Comparison of ENCODE assay signal across 21 cellular contexts in the genomic region with DNA sequence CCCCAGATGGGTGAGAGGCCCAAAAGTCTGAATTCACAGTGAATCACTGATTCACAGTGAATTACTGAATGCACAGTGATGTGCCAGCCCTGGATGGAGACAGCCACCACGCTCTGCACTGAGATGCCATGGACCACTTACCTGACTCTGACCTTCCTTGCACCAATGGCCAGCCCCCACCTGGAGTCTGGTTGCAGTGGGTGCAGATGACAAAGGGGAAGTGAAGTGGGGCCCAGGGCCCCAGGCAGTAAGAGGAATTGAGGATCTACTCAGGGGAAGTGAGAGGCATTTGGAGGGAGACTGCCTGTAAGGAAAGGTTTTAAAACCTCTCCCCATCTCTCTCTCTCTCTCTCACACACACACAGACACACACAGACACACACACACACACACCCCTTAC.
"Had no signal": no experiment of that assay in that cellular context is flagged by ENCODE, and none has a peak within 500 bp of the region (broad histone marks: within the 10 kb centered on the region; RNA-seq: fewer than 3 reads in every experiment).

No MANE protein-coding gene starts in this region.

- H3K27me3 Mint-ChIP-seq: activated B cell treated with CpG ODN at 0.5 μM for 24 hours; activated CD4-positive, alpha-beta T cell treated with anti-CD3 and anti-CD28 coated beads for 36 hours; activated naive CD8-positive, alpha-beta T cell; central memory CD8-positive, alpha-beta T cell; effector memory CD8-positive, alpha-beta T cell; type B pancreatic cell had no signal

- H3K4me3 Mint-ChIP-seq: activated B cell treated with CpG ODN at 0.5 μM for 24 hours; activated CD4-positive, alpha-beta T cell treated with anti-CD3 and anti-CD28 coated beads for 36 hours; activated naive CD8-positive, alpha-beta T cell; activated T-cell treated with anti-CD3 and anti-CD28 coated beads, Interleukin-2, amount 50 U/mL, for 4 hours; central memory CD8-positive, alpha-beta T cell; effector memory CD8-positive, alpha-beta T cell; natural killer cell; type B pancreatic cell had no signal

- H3K36me3 Mint-ChIP-seq: activated naive CD8-positive, alpha-beta T cell; natural killer cell; type B pancreatic cell had no signal

- H3K4me1 Mint-ChIP-seq: activated B cell treated with CpG ODN at 0.5 μM for 24 hours; activated CD4-positive, alpha-beta T cell treated with anti-CD3 and anti-CD28 coated beads for 36 hours; central memory CD8-positive, alpha-beta T cell; natural killer cell had no signal

- H3K27ac Mint-ChIP-seq: activated B cell treated with CpG ODN at 0.5 μM for 24 hours; activated CD4-positive, alpha-beta T cell treated with anti-CD3 and anti-CD28 coated beads for 36 hours; activated naive CD8-positive, alpha-beta T cell; activated T-helper 2 cell treated with anti-CD3 and anti-CD28 coated beads, Interferon-gamma antibody, Interleukin-2, Interleukin-4, amounts not matched to agents 10 μg/mL and 5 μg/mL and 100 μg/mL, durations not matched to agents 14 hours and 24 hours and 36 hours; effector memory CD8-positive, alpha-beta T cell; natural killer cell; type B pancreatic cell had no signal

- DNase-seq: activated B cell treated with CpG ODN at 0.5 μM for 24 hours; activated CD4-positive, alpha-beta T cell treated with anti-CD3 and anti-CD28 coated beads for 36 hours; activated CD4-positive, alpha-beta T cell treated with anti-CD3 and anti-CD28 coated beads, Interleukin-2, amount 50 U/mL, for 48 hours; activated CD8-positive, alpha-beta memory T cell treated with anti-CD3 and anti-CD28 coated beads, Interleukin-2, amount 50 U/mL, for 48 hours; activated naive CD4-positive, alpha-beta T cell; activated T-cell treated with anti-CD3 and anti-CD28 coated beads, Interleukin-2, amount 50 U/mL, for 4 hours; amniotic stem cell; colonic mucosa; effector memory CD8-positive, alpha-beta T cell; foreskin melanocyte; glutamatergic neuron; hippocampal formation; left ventricle myocardium superior; mammary epithelial cell; midbrain; natural killer cell had no signal

- H3K9me3 Mint-ChIP-seq: activated B cell treated with CpG ODN at 0.5 μM for 24 hours; activated T-cell treated with anti-CD3 and anti-CD28 coated beads, Interleukin-2, amount 50 U/mL, for 4 hours; activated T-helper 2 cell treated with anti-CD3 and anti-CD28 coated beads, Interferon-gamma antibody, Interleukin-2, Interleukin-4, amounts not matched to agents 10 μg/mL and 5 μg/mL and 100 μg/mL, durations not matched to agents 14 hours and 24 hours and 36 hours; effector memory CD8-positive, alpha-beta T cell; type B pancreatic cell had no signal

- ATAC-seq: activated CD4-positive, alpha-beta T cell treated with anti-CD3 and anti-CD28 coated beads for 36 hours; activated T-cell treated with anti-CD3 and anti-CD28 coated beads, Interleukin-2, amount 50 U/mL, for 4 hours; effector memory CD8-positive, alpha-beta T cell; esophagus mucosa; left ventricle myocardium superior; natural killer cell had no signal
